Comparison of ENCODE assay signal across 12 cellular contexts in the genomic region with DNA sequence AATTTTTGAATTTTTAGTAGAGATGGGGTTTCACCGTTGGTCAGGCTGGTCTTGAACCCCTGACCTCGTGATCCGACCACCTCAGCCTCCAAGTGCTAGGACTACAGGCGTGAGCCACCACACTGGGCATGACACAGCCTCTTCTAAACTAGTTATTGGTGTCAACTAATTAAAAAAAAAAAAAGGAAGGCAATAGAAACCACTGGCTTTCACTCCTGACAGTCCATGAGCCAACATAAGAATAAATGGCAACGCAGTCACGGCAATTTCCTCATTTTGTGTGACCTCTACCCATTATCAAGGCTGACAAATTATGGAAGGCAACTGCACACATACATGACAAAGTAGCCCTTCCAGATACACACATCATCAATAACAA. TPM values are rescaled to one million over a fixed set of nuclear protein-coding genes. Genes with fewer than 3 reads are reported as not detected.
DNase-seq lines count a peak whose midpoint lies in the region; ATAC-seq and TF ChIP-seq lines count a peak whose summit lies in the region.
"Had no signal": no experiment of that assay in that cellular context is flagged by ENCODE, and none has a peak within 500 bp of the region (broad histone marks: within the 10 kb centered on the region; RNA-seq: fewer than 3 reads in every experiment).

No MANE protein-coding gene starts in this region.

- no peak for TF ChIP-seq CTCF in nephron (IDR thresholded peaks at IDR 0.05; ENCODE audit: unreplicated experiment in 3 of 3)

- H3K9me3 Mint-ChIP-seq in CD8-positive, alpha-beta memory T cell, result no peaks in the 10 kb centered on the region
- H3K9me3 Mint-ChIP-seq in activated naive CD8-positive, alpha-beta T cell treated with anti-CD3 and anti-CD28 coated beads for 36 hours, result peaks cover 4% of the 10 kb centered on the region
- no peaks in the 10 kb centered on the region for H3K9me3 Mint-ChIP-seq in nephron
- H3K9me3 Mint-ChIP-seq: memory B cell had no signal

- peak overlapping the region; percentile 78 to 100 (median 91) for H3K4me3 Mint-ChIP-seq in CD8-positive, alpha-beta memory T cell
- H3K4me3 Mint-ChIP-seq in activated naive CD8-positive, alpha-beta T cell treated with anti-CD3 and anti-CD28 coated beads for 36 hours, result peak overlapping the region; percentile 54
- peak overlapping the region in 2 of 3 experiments; percentile 66 to 71 for H3K4me3 Mint-ChIP-seq in nephron
- H3K4me3 Mint-ChIP-seq: memory B cell had no signal

- H3K4me1 ChIP-seq in CD8-positive, alpha-beta memory T cell (ENCODE audit: insufficient read depth, low read length), result peaks cover 80% of the 10 kb centered on the region
- H3K4me1 ChIP-seq in SJCRH30, result no peaks in the 10 kb centered on the region

- POLR2A ChIA-PET in CD8-positive, alpha-beta memory T cell (lab: Charles Lee), result interaction anchor here (0.5 to 6.8 kb wide), 3 partner anchors 9 to 85 kb away, joined by 3 to 108 read pairs (median 4); no protein-coding TSS in a partner anchor

- H3K27ac Mint-ChIP-seq in CD8-positive, alpha-beta memory T cell, result peak overlapping the region; percentile 88 to 98 (median 90)
- H3K27ac Mint-ChIP-seq in activated naive CD8-positive, alpha-beta T cell treated with anti-CD3 and anti-CD28 coated beads for 36 hours, result peak overlapping the region; percentile 90
- H3K27ac Mint-ChIP-seq in nephron, result peak overlapping the region in 2 of 3 experiments; percentile 14 to 80
- H3K27ac Mint-ChIP-seq: memory B cell had no signal

- H3K27me3 Mint-ChIP-seq in CD8-positive, alpha-beta memory T cell, result no peaks in the 10 kb centered on the region
- no peaks in the 10 kb centered on the region for H3K27me3 Mint-ChIP-seq in activated naive CD8-positive, alpha-beta T cell treated with anti-CD3 and anti-CD28 coated beads for 36 hours
- no peaks in the 10 kb centered on the region for H3K27me3 Mint-ChIP-seq in nephron (ENCODE audit: low read depth)
- H3K27me3 Mint-ChIP-seq: memory B cell had no signal

- DNase-seq in CD8-positive, alpha-beta memory T cell, result no peak
- peak; percentile 86 for DNase-seq in NCI-H2081 treated with DMSO at 0.1 percent for 48 hours (lab: John Stamatoyannopoulos, UW)
- no peak for DNase-seq in activated naive CD8-positive, alpha-beta T cell treated with anti-CD3 and anti-CD28 coated beads for 36 hours
- no peak for DNase-seq in RPMI8226
- no peak for DNase-seq in SJCRH30
- DNase-seq: Calu3, retina had no signal

- H3K36me3 Mint-ChIP-seq in CD8-positive, alpha-beta memory T cell, result peaks cover 0 to 64% (median 8%) of the 10 kb centered on the region in 3 donors
- H3K36me3 Mint-ChIP-seq in activated naive CD8-positive, alpha-beta T cell treated with anti-CD3 and anti-CD28 coated beads for 36 hours, result peaks cover 71% of the 10 kb centered on the region
- peaks cover 16% of the 10 kb centered on the region for H3K36me3 Mint-ChIP-seq in nephron (ENCODE audit: low read depth)

- H3K4me3 ChIP-seq in CD8-positive, alpha-beta memory T cell (ENCODE audit: low read length), result peak overlapping the region; percentile 26
- no peak overlapping the region for H3K4me3 ChIP-seq in SJCRH30
- H3K4me3 ChIP-seq: gastroesophageal sphincter had no signal

- peaks cover 70 to 93% (median 83%) of the 10 kb centered on the region in 3 donors for H3K4me1 Mint-ChIP-seq in CD8-positive, alpha-beta memory T cell
- H3K4me1 Mint-ChIP-seq in activated naive CD8-positive, alpha-beta T cell treated with anti-CD3 and anti-CD28 coated beads for 36 hours, result peaks cover 70% of the 10 kb centered on the region
- H3K4me1 Mint-ChIP-seq in nephron, result peaks cover 23% of the 10 kb centered on the region

- H3K27ac ChIP-seq in CD8-positive, alpha-beta memory T cell (ENCODE audit: low read depth, low read length), result no peak overlapping the region
- no peak overlapping the region for H3K27ac ChIP-seq in SJCRH30

- no peaks in the 10 kb centered on the region for H3K27me3 ChIP-seq in CD8-positive, alpha-beta memory T cell (ENCODE audit: insufficient read depth, low read length, poor library complexity, severe bottlenecking)
- H3K27me3 ChIP-seq in SJCRH30, result no peaks in the 10 kb centered on the region
- H3K27me3 ChIP-seq: gastroesophageal sphincter had no signal

- CTCF ChIA-PET in CD8-positive, alpha-beta memory T cell (lab: Charles Lee), result interaction anchor here (7.2 to 9.7 kb wide), 2 partner anchors 11 to 44 kb away, joined by 127 to 208 read pairs; no protein-coding TSS in a partner anchor

- no peaks in the 10 kb centered on the region for H3K9me3 ChIP-seq in CD8-positive, alpha-beta memory T cell (ENCODE audit: low read length)
- no peaks in the 10 kb centered on the region for H3K9me3 ChIP-seq in SJCRH30 (replicated peaks)
- H3K9me3 ChIP-seq: gastroesophageal sphincter had no signal

- H3K36me3 ChIP-seq in CD8-positive, alpha-beta memory T cell (ENCODE audit: insufficient read depth, low read length), result no peaks in the 10 kb centered on the region
- H3K36me3 ChIP-seq in SJCRH30, result no peaks in the 10 kb centered on the region
- H3K36me3 ChIP-seq: gastroesophageal sphincter had no signal

- no peak for ATAC-seq in HG03469 (IDR thresholded peaks at IDR 0.05; ENCODE audit: unreplicated experiment)
- ATAC-seq in GM21447 (IDR thresholded peaks at IDR 0.05; ENCODE audit: unreplicated experiment), result no peak

RNA-seq across cellular contexts. Expression of a gene that starts 6.0 kb away (rescaled TPM):
- total RNA-seq in CD8-positive, alpha-beta memory T cell, result 10 to 100 TPM; 55.1 to 56.6 TPM
- polyA plus RNA-seq in CD8-positive, alpha-beta memory T cell, result 110 TPM
- total RNA-seq in activated naive CD8-positive, alpha-beta T cell treated with anti-CD3 and anti-CD28 coated beads for 36 hours, result 10 to 100 TPM; 81.2 to 88.2 TPM
- total RNA-seq in SJCRH30 (2014; rRNA removed; shearing (Covaris generic)), result 24.9 and 29.9 TPM in 2 replicates
